14 cellular contexts compared by ENCODE assay signal in genomic region chr5:172854958-172855357, GRCh38. TPM values are rescaled to one million over a fixed set of nuclear protein-coding genes. Genes with fewer than 3 reads are reported as not detected.
A peak's percentile ranks its signal among the peaks of the same experiment; 100 is the strongest.
DNase-seq lines count a peak whose midpoint lies in the region; ATAC-seq and TF ChIP-seq lines count a peak whose summit lies in the region.
"Had no signal": no experiment of that assay in that cellular context is flagged by ENCODE, and none has a peak within 500 bp of the region (broad histone marks: within the 10 kb centered on the region; RNA-seq: fewer than 3 reads in every experiment).

No MANE protein-coding gene starts in this region.

- no peak for TF ChIP-seq CTCF in coronary artery (IDR thresholded peaks at IDR 0.05)
- no peak for TF ChIP-seq CTCF in natural killer cell (IDR thresholded peaks at IDR 0.05)
- TF ChIP-seq CTCF in tibial nerve (IDR thresholded peaks at IDR 0.05): no peak

- H3K27me3 Mint-ChIP-seq in activated CD4-positive, alpha-beta T cell treated with anti-CD3 and anti-CD28 coated beads, Interleukin-2, amount 10 ng/mL, durations not matched to agents 7 days and 5 days: no peaks in the 10 kb centered on the region
- no peaks in the 10 kb centered on the region for H3K27me3 Mint-ChIP-seq in natural killer cell (ENCODE audit: low read depth in 2 of 2)

- peak overlapping the region; percentile 60 for H3K27ac Mint-ChIP-seq in activated CD4-positive, alpha-beta T cell treated with anti-CD3 and anti-CD28 coated beads, Interleukin-2, amount 10 ng/mL, durations not matched to agents 7 days and 5 days
- H3K27ac Mint-ChIP-seq in natural killer cell: peak overlapping the region; percentile 89 to 91

- ATAC-seq in natural killer cell: no peak
- no peak for ATAC-seq in GM19351 (IDR thresholded peaks at IDR 0.05; ENCODE audit: unreplicated experiment)

- no peak overlapping the region for H3K4me3 Mint-ChIP-seq in activated CD4-positive, alpha-beta T cell treated with anti-CD3 and anti-CD28 coated beads, Interleukin-2, amount 10 ng/mL, durations not matched to agents 7 days and 5 days
- peak overlapping the region; percentile 67 for H3K4me3 Mint-ChIP-seq in natural killer cell

- no peak for TF ChIP-seq EP300 in tibial nerve (IDR thresholded peaks at IDR 0.05)

- H3K36me3 Mint-ChIP-seq in activated CD4-positive, alpha-beta T cell treated with anti-CD3 and anti-CD28 coated beads, Interleukin-2, amount 10 ng/mL, durations not matched to agents 7 days and 5 days (ENCODE audit: low read depth): no peaks in the 10 kb centered on the region
- no peaks in the 10 kb centered on the region for H3K36me3 Mint-ChIP-seq in natural killer cell

- CTCF ChIA-PET in activated CD4-positive, alpha-beta T cell treated with anti-CD3 and anti-CD28 coated beads, Interleukin-2, amount 10 ng/mL, durations not matched to agents 7 days and 5 days (lab: Charles Lee): no interaction called here

- POLR2A ChIA-PET in activated CD4-positive, alpha-beta T cell treated with anti-CD3 and anti-CD28 coated beads, Interleukin-2, amount 10 ng/mL, durations not matched to agents 7 days and 5 days (lab: Charles Lee): no interaction called here

- peaks cover 0 to 82% (median 50%) of the 10 kb centered on the region in 4 donors for H3K4me1 ChIP-seq in tibial nerve

- H3K27me3 ChIP-seq in tibial nerve: no peaks in the 10 kb centered on the region

- H3K27ac ChIP-seq in coronary artery (peak overlapping the region; percentile 71 to 97), tibial nerve (peak overlapping the region; percentile 66 to 91 (median 79))
- H3K27ac ChIP-seq: HL-60 had no signal

- no peak for DNase-seq in activated CD4-positive, alpha-beta T cell treated with anti-CD3 and anti-CD28 coated beads, Interleukin-2, amount 10 ng/mL, durations not matched to agents 7 days and 5 days
- DNase-seq in activated CD4-positive, alpha-beta T cell treated with anti-CD3 and anti-CD28 coated beads for 1 hour: no peak
- DNase-seq in coronary artery (ENCODE audit: low spot score) (no peak), natural killer cell (no peak), tibial nerve (ENCODE audit: low spot score in 2 of 2) (no peak), NCI-H526 treated with DMSO at 0.1 percent for 48 hours (lab: John Stamatoyannopoulos, UW) (no peak), NCI-H2029 treated with DMSO at 0.1 percent for 48 hours (lab: John Stamatoyannopoulos, UW) (no peak)
- DNase-seq: ACHN; activated effector memory CD4-positive, alpha-beta T cell treated with anti-CD3 and anti-CD28 coated beads, Interleukin-2, amount 50 U/mL, for 16 hours; GDM1; NCI-H1436 treated with DMSO at 0.1 percent for 48 hours had no signal

- H3K9me3 ChIP-seq in tibial nerve: no peaks in the 10 kb centered on the region

- H3K4me3 ChIP-seq in coronary artery: peak overlapping the region; percentile 5
- H3K4me3 ChIP-seq in tibial nerve: no peak overlapping the region
- H3K4me3 ChIP-seq: smooth muscle cell had no signal

- H3K9me3 Mint-ChIP-seq in activated CD4-positive, alpha-beta T cell treated with anti-CD3 and anti-CD28 coated beads, Interleukin-2, amount 10 ng/mL, durations not matched to agents 7 days and 5 days: no peaks in the 10 kb centered on the region
- no peaks in the 10 kb centered on the region for H3K9me3 Mint-ChIP-seq in natural killer cell

- no peak for TF ChIP-seq POLR2A in tibial nerve (IDR thresholded peaks at IDR 0.05)

- no peaks in the 10 kb centered on the region for H3K36me3 ChIP-seq in tibial nerve

- peaks cover 28% of the 10 kb centered on the region for H3K4me1 Mint-ChIP-seq in activated CD4-positive, alpha-beta T cell treated with anti-CD3 and anti-CD28 coated beads, Interleukin-2, amount 10 ng/mL, durations not matched to agents 7 days and 5 days
- peaks cover 63 to 73% of the 10 kb centered on the region in 2 donors for H3K4me1 Mint-ChIP-seq in natural killer cell

- WGBS in tibial nerve, 2 donors: 89 to 93% methylated on average over 4 of the region's 4 CpGs

- intact Hi-C loops in natural killer cell (cut with micrococcal nuclease): loop anchor here (5.0 kb wide), 2 partner anchors 48 to 133 kb away; no protein-coding TSS in a partner anchor

RNA-seq across cellular contexts. Expression of gene ERGIC1, which starts 20.9 kb away (rescaled TPM):
- 10 to 100 TPM; 43.4 to 45.0 TPM for total RNA-seq in activated CD4-positive, alpha-beta T cell treated with anti-CD3 and anti-CD28 coated beads, Interleukin-2, amount 10 ng/mL, durations not matched to agents 7 days and 5 days
- total RNA-seq in natural killer cell (100 to 1,000 TPM in 2 of 3 donors, 10 to 100 TPM in 1; 86.2 to 126 (median 121) TPM), tibial nerve (100 to 1,000 TPM in 2 of 4 donors, 10 to 100 TPM in 2; 60.9 to 123 (median 99.3) TPM)
